8 cellular contexts compared by ENCODE assay signal in the genomic region with DNA sequence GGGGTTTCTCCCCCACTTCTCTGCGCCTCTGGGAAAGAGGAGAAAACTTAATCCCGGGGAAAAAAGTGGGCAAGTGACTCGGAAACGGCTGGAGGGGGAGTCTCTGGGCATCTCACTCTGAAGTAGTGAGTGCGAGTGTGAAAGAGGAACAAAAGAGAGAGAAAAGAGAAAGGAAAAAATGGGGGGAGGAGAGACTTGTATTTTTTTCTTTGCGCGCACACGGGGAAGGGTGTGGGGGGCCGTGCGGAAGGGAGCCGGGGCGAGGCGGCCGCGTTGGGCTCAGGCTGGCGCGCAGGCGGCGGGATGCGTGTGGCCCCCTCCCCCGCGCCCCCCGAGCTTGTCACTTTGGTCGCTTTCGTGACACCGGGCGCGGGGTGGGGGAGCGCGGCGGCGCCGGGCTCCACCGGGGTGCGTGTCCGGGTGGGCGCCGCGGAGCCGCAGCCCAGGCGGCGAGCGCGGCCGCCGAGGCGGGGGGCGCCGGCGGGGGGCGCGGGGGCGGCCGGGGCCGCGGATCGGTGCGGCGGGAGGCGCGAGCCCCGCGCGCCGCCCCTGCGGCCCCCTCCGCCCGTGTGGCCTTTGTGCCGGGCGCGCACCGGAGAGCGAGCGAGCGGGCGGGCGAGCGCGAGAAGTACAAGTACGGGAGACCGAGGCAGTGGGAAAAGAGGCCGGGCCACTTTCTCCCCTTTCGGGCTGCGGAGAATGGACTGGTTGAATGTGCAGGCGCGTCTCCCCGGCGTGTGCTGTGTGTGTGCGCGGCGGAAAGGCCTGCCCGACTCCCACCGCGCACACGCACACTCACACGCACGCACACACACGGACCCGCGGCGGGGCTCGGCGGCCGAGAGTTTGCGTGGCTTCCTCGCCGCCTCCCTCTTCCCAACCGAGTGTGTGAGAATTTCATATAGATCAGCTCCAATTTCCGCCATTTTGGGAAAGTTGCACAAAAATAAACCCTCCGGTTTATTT. TPM values are rescaled to one million over a fixed set of nuclear protein-coding genes. Genes with fewer than 3 reads are reported as not detected.
A peak's percentile ranks its signal among the peaks of the same experiment; 100 is the strongest.
DNase-seq lines count a peak whose midpoint lies in the region; ATAC-seq, FAIRE-seq and TF ChIP-seq lines count a peak whose summit lies in the region.

No MANE protein-coding gene starts in this region.

- SMC1A ChIA-PET in GM12878 (lab: Charles Lee; ENCODE audit: uncharacterized antibody, unreplicated experiment): interaction anchor here (0.9 kb wide), 1 partner anchor 421 kb away, joined by 3 read pairs; no protein-coding TSS in a partner anchor

- FAIRE-seq in GM12878 (lab: Jason Lieb, UNC): no peak

- TF ChIP-seq RAD21 in GM12878 (IDR thresholded peaks at IDR 0.05; ENCODE audit: insufficient read depth, low read depth, low read length): no peak

- H3K9me3 ChIP-seq in T-helper 17 cell (ENCODE audit: control insufficient read depth, low read length, poor library complexity, severe bottlenecking): no peaks in the 10 kb centered on the region
- no peaks in the 10 kb centered on the region for H3K9me3 ChIP-seq in GM12878 (replicated peaks; ENCODE audit: control insufficient read depth, insufficient read depth, low read length)

- WGBS in GM12878 (ENCODE audit: insufficient coverage, insufficient replicate concordance, low lambda C conversion rate, missing lambda C conversion rate): 1% methylated on average over 54 of the region's 110 CpGs

- peak; percentile 20 for ATAC-seq in HG03571 (IDR thresholded peaks at IDR 0.05; ENCODE audit: unreplicated experiment)
- ATAC-seq in T-helper 17 cell: peak; percentile 31
- peak; percentile 36 for ATAC-seq in GM12878
- ATAC-seq in sciatic nerve: peak; percentile 1
- no peak for ATAC-seq in HG03039 (IDR thresholded peaks at IDR 0.05; ENCODE audit: unreplicated experiment)

- H3K27me3 ChIP-seq in GM12878 (replicated peaks in 1 of 2; ENCODE audit: control insufficient read depth in 2 of 2, insufficient read depth in 2 of 2, low read length in 1 of 2): no peaks in the 10 kb centered on the region

- peak; percentile 37 to 57 for DNase-seq in AML-193 (lab: John Stamatoyannopoulos, UW)
- peak; percentile 24 for DNase-seq in GM19240 (ENCODE audit: insufficient read length, low spot score)
- peak; percentile 17 to 24 (median 21) for DNase-seq in T-helper 17 cell
- DNase-seq in GM12878 (ENCODE audit: low read depth, low spot score): no peak
- peak; percentile 63 for DNase-seq in sciatic nerve (ENCODE audit: low spot score)

- no peak for TF ChIP-seq CTCF in GM12878 (IDR thresholded peaks at IDR 0.05 in 2 of 3, conservative IDR thresholded peaks at IDR 0.05 in 1 of 3; ENCODE audit: control insufficient read depth in 2 of 3, extremely low read depth in 1 of 3, insufficient read depth in 1 of 3, low read depth in 3 of 3, low read length in 3 of 3)

- CTCF ChIA-PET in GM12878 (lab: Yijun Ruan, JAX): interaction anchor here (1.0 kb wide), 1 partner anchor 126 kb away, joined by 3 read pairs; no protein-coding TSS in a partner anchor

- H3K4me1 ChIP-seq in GM12878 (ENCODE audit: control insufficient read depth, insufficient read depth, low read length): no peaks in the 10 kb centered on the region

- peaks cover 18% of the 10 kb centered on the region for H3K4me1 Mint-ChIP-seq in T-helper 17 cell

- H3K4me3 Mint-ChIP-seq in T-helper 17 cell: peak overlapping the region; percentile 100

- H3K36me3 Mint-ChIP-seq in T-helper 17 cell (ENCODE audit: low read depth): peaks cover 9% of the 10 kb centered on the region

- RAD21 ChIA-PET in GM12878 (lab: Charles Lee; ENCODE audit: unreplicated experiment): interaction anchor here (1.6 kb wide), 1 partner anchor 37 kb away, joined by 4 read pairs; no protein-coding TSS in a partner anchor

- H3K36me3 ChIP-seq in GM12878 (ENCODE audit: control insufficient read depth in 2 of 2, insufficient read depth in 2 of 2, low read length in 1 of 2): no peaks in the 10 kb centered on the region

- no peak for TF ChIP-seq EP300 in GM12878 (IDR thresholded peaks at IDR 0.05; ENCODE audit: borderline replicate concordance in 1 of 2, control insufficient read depth in 1 of 2, low read depth in 2 of 2, low read length in 2 of 2)

- no TSS peak for BruUV-seq in GM12878 (replicated peaks; lab: Mats Ljungman, UMichigan)

- H4K20me1 ChIP-seq in GM12878 (ENCODE audit: control insufficient read depth, insufficient read depth): no peaks in the 10 kb centered on the region

- in situ Hi-C loops in GM12878 (cut with MboI): no loop called here

- H3K27ac ChIP-seq in GM12878 (ENCODE audit: control insufficient read depth, insufficient read depth): peak overlapping the region; percentile 52

- H2AFZ ChIP-seq in GM12878 (ENCODE audit: control insufficient read depth, low read depth, low read length): peak overlapping the region; percentile 91

- H3K27me3 Mint-ChIP-seq in T-helper 17 cell: no peaks in the 10 kb centered on the region

- H3K9ac ChIP-seq in GM12878 (ENCODE audit: control insufficient read depth, insufficient read depth, low read length): peak overlapping the region; percentile 70

- peak overlapping the region; percentile 99 for H3K27ac Mint-ChIP-seq in T-helper 17 cell

- peak overlapping the region; percentile 74 for H3K4me2 ChIP-seq in GM12878 (ENCODE audit: control insufficient read depth, insufficient read depth)

- peak; percentile 44; the same call in 1 of the 2 replicates for TF ChIP-seq POLR2A in GM12878 (IDR thresholded peaks at IDR 0.05; ENCODE audit: low read depth, low read length)

- POLR2A ChIA-PET in GM12878 (lab: Charles Lee): interaction anchor here (0.5 kb wide), 1 partner anchor 140 kb away, joined by 5 read pairs; no protein-coding TSS in a partner anchor

- H3K4me3 ChIP-seq in GM12878: peak overlapping the region; percentile 85
- H3K4me3 ChIP-seq in iPS-11a (ENCODE audit: low read depth, low read length): peak overlapping the region; percentile 82

- intact Hi-C loops in GM12878 (cut with micrococcal nuclease; ENCODE audit: unreplicated experiment) (no loop called here), sciatic nerve (cut with DNase I) (no loop called here)

- peaks cover 3% of the 10 kb centered on the region for H3K79me2 ChIP-seq in GM12878 (ENCODE audit: control insufficient read depth, insufficient read depth, low read length)

TF ChIP-seq in GM12878, 131 proteins besides CTCF, POLR2A, EP300 and RAD21 (continues in another document):
- TF ChIP-seq EED (IDR thresholded peaks at IDR 0.05; ENCODE audit: low read depth): 0 out of 2 replicates have a peak, but pooled peaks have one; percentile 18
- TF ChIP-seq WRNIP1 (IDR thresholded peaks at IDR 0.05; ENCODE audit: borderline replicate concordance, low read depth, low read length): no peak
- TF ChIP-seq, protein P1, sequence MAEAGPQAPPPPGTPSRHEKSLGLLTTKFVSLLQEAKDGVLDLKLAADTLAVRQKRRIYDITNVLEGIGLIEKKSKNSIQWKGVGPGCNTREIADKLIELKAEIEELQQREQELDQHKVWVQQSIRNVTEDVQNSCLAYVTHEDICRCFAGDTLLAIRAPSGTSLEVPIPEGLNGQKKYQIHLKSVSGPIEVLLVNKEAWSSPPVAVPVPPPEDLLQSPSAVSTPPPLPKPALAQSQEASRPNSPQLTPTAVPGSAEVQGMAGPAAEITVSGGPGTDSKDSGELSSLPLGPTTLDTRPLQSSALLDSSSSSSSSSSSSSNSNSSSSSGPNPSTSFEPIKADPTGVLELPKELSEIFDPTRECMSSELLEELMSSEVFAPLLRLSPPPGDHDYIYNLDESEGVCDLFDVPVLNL (IDR thresholded peaks at IDR 0.05; ENCODE audit: low read depth, low read length): no peak
- no peak for TF ChIP-seq RUNX3 (IDR thresholded peaks at IDR 0.05; ENCODE audit: low read length)
- TF ChIP-seq NR2C2 (IDR thresholded peaks at IDR 0.05; ENCODE audit: borderline replicate concordance, control insufficient read depth, insufficient read length, low read depth): no peak
- no peak for TF ChIP-seq HDGF (IDR thresholded peaks at IDR 0.05)

RNA-seq across cellular contexts. Expression of a gene that starts 0.7 kb away (rescaled TPM):
- total RNA-seq in T-helper 17 cell (10 to 100 TPM; 36.6 to 45.2 TPM), GM12878 (2014; rRNA removed) (2.9 and 4.2 TPM in 2 replicates), GM12878 (2014; rRNA removed; fragmentation: Illumina TruSeq; extraction: Trizol) (5.3 and 6.5 TPM in 2 replicates), GM12878 (2021) (5.3 and 9.4 TPM in 2 replicates), sciatic nerve (24.2 TPM)
- total RNA-seq in GM12878 (2013; cell fraction: nucleolus; rRNA removed): 24.3 and 28.1 TPM in 2 replicates
- polyA plus RNA-seq in GM12878 (2011; ENCODE audit: low read depth): 3.7 TPM
- polyA plus RNA-seq in GM12878 (2011; rRNA removed) (8.8 and 8.9 TPM in 2 replicates), GM12878 (2014; fragmentation: Illumina TruSeq; extraction: Trizol) (6.9 and 8.6 TPM in 2 replicates), GM12878 (2014; fragmentation: Nextera tagmentation; extraction: Ambion mirVana) (1 to 10 TPM; 1.6 to 6.2 TPM), GM12878 (2014; rRNA removed) (6.0 and 6.2 TPM in 2 replicates), GM12878 (2016; fragmentation: Nextera tagmentation; extraction: Ambion mirVana) (1 to 10 TPM in 1 of 2 experiments, under 1 TPM in 1; 0.71 to 2.0 TPM)
- polyA plus RNA-seq in GM12878 (2011; cell fraction: cytosol; rRNA removed): 2.7 and 3.1 TPM in 2 replicates
- polyA plus RNA-seq in GM12878 (2011; cell fraction: nucleus; rRNA removed): 10.1 and 16.3 TPM in 2 replicates
- 3.6 and 5.4 TPM in 2 replicates for polyA plus RNA-seq in GM12878 (2012)
- 4.0 and 7.5 TPM in 2 replicates for polyA minus RNA-seq in GM12878 (2011; rRNA and poly(A)+ RNA removed)
- polyA minus RNA-seq in GM12878 (2011; cell fraction: cytosol; rRNA and poly(A)+ RNA removed): 2.7 and 6.0 TPM in 2 replicates
- polyA minus RNA-seq in GM12878 (2011; cell fraction: nucleus; rRNA and poly(A)+ RNA removed): 8.3 and 13.3 TPM in 2 replicates
